Comparison of ENCODE assay signal across 8 cellular contexts in the genomic region with DNA sequence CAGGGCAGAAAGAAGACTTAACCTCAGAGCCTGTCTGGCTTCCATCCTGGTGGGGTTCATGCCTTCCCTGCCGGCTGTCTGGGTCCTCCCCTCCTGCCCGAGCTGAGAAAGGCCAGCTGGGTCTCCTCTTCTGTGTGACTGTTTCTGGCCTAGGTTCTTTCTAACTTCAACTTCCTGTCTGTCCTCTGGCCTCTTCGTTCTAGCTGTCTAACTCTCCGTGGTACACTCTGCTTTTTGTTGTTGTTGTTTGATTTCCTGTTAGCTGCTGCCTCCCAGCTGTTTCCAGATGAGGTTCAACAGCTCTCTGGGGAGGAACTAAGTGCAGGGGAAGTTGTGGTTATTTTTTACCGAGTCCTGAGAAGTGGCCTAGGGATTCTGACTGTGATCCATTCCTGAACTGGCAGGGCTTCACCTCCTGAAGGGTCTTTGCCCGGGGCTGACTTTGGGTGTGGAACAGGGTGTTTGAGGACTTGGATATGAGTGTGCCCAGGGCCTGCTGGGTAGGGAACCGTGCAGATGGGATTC. TPM values are rescaled to one million over a fixed set of nuclear protein-coding genes. Genes with fewer than 3 reads are reported as not detected.
DNase-seq lines count a peak whose midpoint lies in the region; ATAC-seq and TF ChIP-seq lines count a peak whose summit lies in the region.

No MANE protein-coding gene starts in this region.

- TF ChIP-seq POLR2A in gastrocnemius medialis (IDR thresholded peaks at IDR 0.05): peak in 1 of 2 donors; percentile 5

- intact Hi-C loops in activated CD8-positive, alpha-beta T cell treated with anti-CD3 and anti-CD28 coated beads for 36 hours (cut with micrococcal nuclease): loop anchor here (2.0 to 5.0 kb wide), 2 partner anchors 27 to 41 kb away; no protein-coding TSS in a partner anchor
- intact Hi-C loops in gastrocnemius medialis (cut with DNase I; ENCODE audit: low total_unique reads): no loop called here

- H3K27ac Mint-ChIP-seq in IgD-negative memory B cell: peak overlapping the region; percentile 46 to 92 (median 91)
- H3K27ac Mint-ChIP-seq in activated CD8-positive, alpha-beta T cell treated with anti-CD3 and anti-CD28 coated beads for 36 hours: peak overlapping the region; percentile 79

- peak overlapping the region; percentile 91 to 97 (median 96) for H3K27ac ChIP-seq in gastrocnemius medialis

- peak; percentile 40 for DNase-seq in AG20443 (ENCODE audit: low spot score)
- no peak for DNase-seq in activated CD8-positive, alpha-beta T cell treated with anti-CD3 and anti-CD28 coated beads for 36 hours
- DNase-seq in germinal center (ENCODE audit: low spot score): peak; percentile 51
- peak in 1 of 2 donors; percentile 31 for DNase-seq in gastrocnemius medialis
- DNase-seq in NCI-H2081 treated with DMSO at 0.1 percent for 48 hours (lab: John Stamatoyannopoulos, UW): no peak

- in situ Hi-C loops in gastrocnemius medialis (cut with MboI; ENCODE audit: low sequenced_read_pairs in 4 of 4): no loop called here

- H3K4me3 ChIP-seq in gastrocnemius medialis: peak overlapping the region; percentile 65 to 86 (median 76)

- H3K4me1 Mint-ChIP-seq in IgD-negative memory B cell: peaks cover 41 to 56% (median 46%) of the 10 kb centered on the region in 3 donors
- H3K4me1 Mint-ChIP-seq in activated CD8-positive, alpha-beta T cell treated with anti-CD3 and anti-CD28 coated beads for 36 hours (ENCODE audit: low read depth): peaks cover 61% of the 10 kb centered on the region

- no peaks in the 10 kb centered on the region for H3K27me3 ChIP-seq in gastrocnemius medialis

- POLR2A ChIA-PET in activated CD8-positive, alpha-beta T cell treated with anti-CD3 and anti-CD28 coated beads for 36 hours (lab: Charles Lee): interaction anchor here (0.9 to 2.4 kb wide), 5 partner anchors 9 to 27 kb away, joined by 3 to 7 read pairs (median 4); no protein-coding TSS in a partner anchor

- peaks cover 3% of the 10 kb centered on the region for H3K36me3 Mint-ChIP-seq in IgD-negative memory B cell
- peaks cover 31% of the 10 kb centered on the region for H3K36me3 Mint-ChIP-seq in activated CD8-positive, alpha-beta T cell treated with anti-CD3 and anti-CD28 coated beads for 36 hours (ENCODE audit: low read depth)

- peak; percentile 40 for ATAC-seq in GM18858 (IDR thresholded peaks at IDR 0.05; ENCODE audit: unreplicated experiment)
- ATAC-seq in activated CD8-positive, alpha-beta T cell treated with anti-CD3 and anti-CD28 coated beads for 36 hours: peak; percentile 10
- ATAC-seq in gastrocnemius medialis: no peak
- ATAC-seq in GM19328 (IDR thresholded peaks at IDR 0.05; ENCODE audit: unreplicated experiment): no peak

- CTCF ChIA-PET in activated CD8-positive, alpha-beta T cell treated with anti-CD3 and anti-CD28 coated beads for 36 hours (lab: Charles Lee): interaction anchor here (1.1 to 3.9 kb wide), 4 partner anchors 14 to 41 kb away, joined by 3 to 42 read pairs (median 10); no protein-coding TSS in a partner anchor

- TF ChIP-seq CTCF in activated CD8-positive, alpha-beta T cell treated with anti-CD3 and anti-CD28 coated beads for 36 hours (IDR thresholded peaks at IDR 0.05): no peak
- TF ChIP-seq CTCF in gastrocnemius medialis (IDR thresholded peaks at IDR 0.05 in 4 of 5, conservative IDR thresholded peaks at IDR 0.05 in 1 of 5): no peak

- peak overlapping the region; percentile 75 to 96 (median 92) for H3K4me3 Mint-ChIP-seq in IgD-negative memory B cell
- H3K4me3 Mint-ChIP-seq in activated CD8-positive, alpha-beta T cell treated with anti-CD3 and anti-CD28 coated beads for 36 hours: peak overlapping the region; percentile 78

- H3K4me1 ChIP-seq in gastrocnemius medialis: peaks cover 74 to 76% of the 10 kb centered on the region in 2 donors

- no peaks in the 10 kb centered on the region for H3K27me3 Mint-ChIP-seq in IgD-negative memory B cell
- no peaks in the 10 kb centered on the region for H3K27me3 Mint-ChIP-seq in activated CD8-positive, alpha-beta T cell treated with anti-CD3 and anti-CD28 coated beads for 36 hours

- H3K9me3 ChIP-seq in gastrocnemius medialis: no peaks in the 10 kb centered on the region

- H3K36me3 ChIP-seq in gastrocnemius medialis: peaks cover 0 to 12% of the 10 kb centered on the region in 2 donors

- no peaks in the 10 kb centered on the region for H3K9me3 Mint-ChIP-seq in IgD-negative memory B cell
- H3K9me3 Mint-ChIP-seq in activated CD8-positive, alpha-beta T cell treated with anti-CD3 and anti-CD28 coated beads for 36 hours: no peaks in the 10 kb centered on the region

RNA-seq across cellular contexts. Expression of gene MLXIP, which starts 3.2 kb away (rescaled TPM):
- 17.5 TPM for polyA plus RNA-seq in IgD-negative memory B cell
- 10 to 100 TPM; 26.0 to 28.7 TPM for total RNA-seq in activated CD8-positive, alpha-beta T cell treated with anti-CD3 and anti-CD28 coated beads for 36 hours
- 10 to 100 TPM; 36.6 to 89.4 (median 79.7) TPM for total RNA-seq in gastrocnemius medialis

Comparison
In these comparisons a context has a peak if more than half of its experiments do, and no peak if none do; other contexts are left out.
1. DNase-seq: peak in AG20443 (single experiment) and germinal center (single experiment); none in activated CD8-positive, alpha-beta T cell treated with anti-CD3 and anti-CD28 coated beads for 36 hours (single experiment) and NCI-H2081 treated with DMSO at 0.1 percent for 48 hours (single experiment).
2. ATAC-seq: peak in GM18858 (single experiment) and activated CD8-positive, alpha-beta T cell treated with anti-CD3 and anti-CD28 coated beads for 36 hours (single experiment); none in gastrocnemius medialis (0 of 2) and GM19328 (single experiment).